Comparison of ENCODE assay signal across 1 cellular context in genomic region chr18:59055345-59056032, GRCh38.
TF ChIP-seq lines count a peak whose summit lies in the region.

No MANE protein-coding gene starts in this region.

TF ChIP-seq in HCT116, 20 proteins besides CTCF, POLR2A, EP300 and RAD21 (continued from another document):
- TF ChIP-seq REST (IDR thresholded peaks at IDR 0.05; ENCODE audit: low read depth) (no peak), CBX3 (IDR thresholded peaks at IDR 0.05; ENCODE audit: low read depth) (no peak), POLR2AphosphoS5 (IDR thresholded peaks at IDR 0.05; ENCODE audit: low read depth, low read length) (no peak), FOSL1 (IDR thresholded peaks at IDR 0.05; ENCODE audit: low read depth) (no peak), TCF7L2 (IDR thresholded peaks at IDR 0.05; ENCODE audit: borderline replicate concordance, extremely low read depth, insufficient read depth, insufficient read length) (no peak), EZH2phosphoT487 (IDR thresholded peaks at IDR 0.05; ENCODE audit: borderline replicate concordance) (no peak), EZH2 (IDR thresholded peaks at IDR 0.05) (no peak), ZNF274 (IDR thresholded peaks at IDR 0.05; ENCODE audit: low read depth, low read length) (no peak), ELF1 (IDR thresholded peaks at IDR 0.05; ENCODE audit: borderline replicate concordance, low read depth) (no peak)
